29 cellular contexts compared by ENCODE assay signal in genomic region chr14:105508601-105509000, GRCh38. TPM values are rescaled to one million over a fixed set of nuclear protein-coding genes. Genes with fewer than 3 reads are reported as not detected.
"Had no signal": no experiment of that assay in that cellular context is flagged by ENCODE, and none has a peak within 500 bp of the region (broad histone marks: within the 10 kb centered on the region; RNA-seq: fewer than 3 reads in every experiment).

No MANE protein-coding gene starts in this region.

- H3K4me3 Mint-ChIP-seq: activated CD8-positive, alpha-beta T cell treated with anti-CD3 and anti-CD28 coated beads for 36 hours; activated naive CD8-positive, alpha-beta T cell; activated T-cell treated with anti-CD3 and anti-CD28 coated beads, Interleukin-2, amount 50 U/mL, for 72 hours; IgD-negative memory B cell had no signal

- H3K9me3 Mint-ChIP-seq: activated CD8-positive, alpha-beta T cell treated with anti-CD3 and anti-CD28 coated beads for 36 hours; activated T-cell treated with anti-CD3 and anti-CD28 coated beads, Interleukin-2, amount 50 U/mL, for 72 hours; activated T-helper 2 cell treated with anti-CD3 and anti-CD28 coated beads, Interferon-gamma antibody, Interleukin-2, Interleukin-4, amounts not matched to agents 10 μg/mL and 5 μg/mL and 100 μg/mL, durations not matched to agents 14 hours and 24 hours and 36 hours; IgD-negative memory B cell had no signal

- H3K9me3 ChIP-seq: adrenal gland, ascending aorta, body of pancreas, SJSA1 had no signal

- H3K27ac ChIP-seq: adrenal gland, ascending aorta, body of pancreas, SJSA1 had no signal

- ATAC-seq: activated CD4-positive, CD25-positive, alpha-beta regulatory T cell treated with anti-CD3 and anti-CD28 coated beads, Interleukin-2, amount 50 U/mL, for 24 hours; activated CD8-positive, alpha-beta T cell treated with anti-CD3 and anti-CD28 coated beads for 36 hours; activated T-cell treated with anti-CD3 and anti-CD28 coated beads, Interleukin-2, amount 50 U/mL, for 72 hours; body of pancreas; SK-N-SH treated with all-trans-retinoic acid at 6 μM for 48 hours had no signal

- H3K27me3 ChIP-seq: ascending aorta had no signal

- H3K36me3 Mint-ChIP-seq: activated naive CD8-positive, alpha-beta T cell; IgD-negative memory B cell had no signal

- H3K4me3 ChIP-seq: adrenal gland, ascending aorta, body of pancreas, SJSA1 had no signal

- H3K27ac Mint-ChIP-seq: activated CD8-positive, alpha-beta T cell treated with anti-CD3 and anti-CD28 coated beads for 36 hours; activated naive CD8-positive, alpha-beta T cell; activated T-cell treated with anti-CD3 and anti-CD28 coated beads, Interleukin-2, amount 50 U/mL, for 72 hours; activated T-helper 2 cell treated with anti-CD3 and anti-CD28 coated beads, Interferon-gamma antibody, Interleukin-2, Interleukin-4, amounts not matched to agents 10 μg/mL and 5 μg/mL and 100 μg/mL, durations not matched to agents 14 hours and 24 hours and 36 hours; IgD-negative memory B cell had no signal

- DNase-seq: activated CD4-positive, alpha-beta T cell treated with anti-CD3 and anti-CD28 coated beads for 4 hours; activated CD8-positive, alpha-beta memory T cell treated with anti-CD3 and anti-CD28 coated beads, Interleukin-2, amount 50 U/mL, for 4 hours; activated CD8-positive, alpha-beta T cell treated with anti-CD3 and anti-CD28 coated beads for 36 hours; activated gamma-delta T cell treated with Interleukin-2 at 50 U/mL for 16 hours; activated T-cell treated with anti-CD3 and anti-CD28 coated beads, Interleukin-2, amount 50 U/mL, for 72 hours; adrenal gland; body of pancreas; KG1; NCI-H1048; NCI-H146; NCI-H1930; NCI-H2171; NCI-H2227 treated with DMSO at 0.1 percent for 48 hours; NCI-H446 treated with DMSO at 0.1 percent for 48 hours; NCI-H526; NCI-H774; SHP77; SW 1271 had no signal

- H3K4me1 ChIP-seq: adrenal gland, ascending aorta, body of pancreas, SJSA1 had no signal

- H3K36me3 ChIP-seq: adrenal gland, ascending aorta, SJSA1 had no signal

RNA-seq across cellular contexts. Expression of gene CRIP1, which starts 21.9 kb away (rescaled TPM):
- total RNA-seq: bronchial epithelial cell, LHCN-M2, M059J had no signal

RNA-seq across cellular contexts. Expression of gene CRIP2, which starts 34.0 kb away (rescaled TPM):
- total RNA-seq: OCI-LY7 had no signal
